In genomic region chr13:87052731-87053130, GRCh38 we compare ENCODE assay signal across 12 cellular contexts.
"Had no signal": no experiment of that assay in that cellular context is flagged by ENCODE, and none has a peak within 500 bp of the region (broad histone marks: within the 10 kb centered on the region; RNA-seq: fewer than 3 reads in every experiment).

No MANE protein-coding gene starts in this region.

- H3K4me1 ChIP-seq: adrenal gland, esophagus squamous epithelium, testis had no signal

- DNase-seq: activated naive CD4-positive, alpha-beta T cell treated with anti-CD3 and anti-CD28 coated beads, Interleukin-2, amount 50 U/mL, for 16 hours; adrenal gland; brain microvascular endothelial cell; esophagus squamous epithelium; kidney glomerular epithelial cell; sigmoid colon; stimulated activated CD4-positive, alpha-beta T cell treated with anti-CD3 and anti-CD28 coated beads, Interleukin-12 subunit alpha, Interleukin-12 subunit beta, amount 100 ng/mL, for 4 hours; stimulated activated naive CD4-positive, alpha-beta T cell treated with Interleukin-2 at 50 U/mL for 16 hours; testis had no signal

- H3K4me2 ChIP-seq: hepatocyte had no signal

- H3K79me2 ChIP-seq: hepatocyte had no signal

- H3K27ac Mint-ChIP-seq: activated T-helper 2 cell treated with anti-CD3 and anti-CD28 coated beads, Interferon-gamma antibody, Interleukin-2, Interleukin-4, amounts not matched to agents 10 μg/mL and 5 μg/mL and 100 μg/mL, durations not matched to agents 14 hours and 24 hours and 36 hours had no signal

- H3K4me3 ChIP-seq: adrenal gland, esophagus squamous epithelium, hepatocyte, sigmoid colon, testis had no signal

- H3K27me3 ChIP-seq: adrenal gland, brain microvascular endothelial cell, esophagus squamous epithelium, hepatocyte, sigmoid colon, testis had no signal

- H3K27ac ChIP-seq: adrenal gland, brain microvascular endothelial cell, esophagus squamous epithelium, hepatocyte, sigmoid colon, testis had no signal

- H3K9me3 ChIP-seq: adrenal gland, esophagus squamous epithelium, sigmoid colon, testis had no signal

- ATAC-seq: activated CD4-positive, CD25-positive, alpha-beta regulatory T cell treated with anti-CD3 and anti-CD28 coated beads, Interleukin-2, amount 50 U/mL, for 24 hours had no signal

- H2AFZ ChIP-seq: hepatocyte had no signal

- H3K36me3 ChIP-seq: adrenal gland, brain microvascular endothelial cell, esophagus squamous epithelium, sigmoid colon had no signal
